In the genomic region with DNA sequence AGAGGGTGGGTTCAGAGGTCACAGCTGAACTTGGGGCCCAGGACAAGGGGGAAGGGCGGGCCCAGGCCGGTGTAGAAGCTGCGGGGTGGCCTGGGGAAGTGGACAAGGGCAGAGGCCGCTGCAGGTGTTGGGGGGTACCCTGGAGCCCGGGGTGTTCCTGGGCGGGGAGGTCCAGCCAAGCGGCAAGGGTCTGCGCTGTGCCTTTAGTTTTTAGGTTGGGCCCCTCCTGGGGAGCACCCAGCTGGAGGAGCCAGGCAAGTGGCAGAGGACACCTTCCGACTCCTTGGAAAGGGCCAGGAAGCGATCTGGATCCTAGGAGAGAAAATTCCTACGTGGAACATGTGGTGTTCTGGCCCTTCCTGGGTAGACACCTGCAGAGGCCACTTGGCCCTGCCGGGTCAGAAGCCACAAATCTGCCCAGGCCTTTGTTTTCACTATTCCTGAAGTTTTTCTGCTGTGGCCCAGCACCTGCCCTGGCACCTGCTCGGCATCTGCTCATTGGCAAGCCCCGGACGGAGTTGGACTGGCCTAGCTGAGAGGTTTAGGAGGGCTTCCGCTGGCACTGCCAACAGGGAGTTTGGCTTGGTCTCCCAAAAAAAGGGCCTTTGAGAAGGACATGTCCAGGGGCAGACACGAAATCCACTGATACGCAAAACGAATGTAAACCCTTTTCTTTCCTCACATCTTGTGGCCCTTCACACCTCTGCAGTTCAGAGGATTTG, we compare ENCODE assay signal across 13 cellular contexts.
DNase-seq lines count a peak whose midpoint lies in the region; ATAC-seq, FAIRE-seq and TF ChIP-seq lines count a peak whose summit lies in the region.
"Had no signal": no experiment of that assay in that cellular context is flagged by ENCODE, and none has a peak within 500 bp of the region (broad histone marks: within the 10 kb centered on the region; RNA-seq: fewer than 3 reads in every experiment).

No MANE protein-coding gene starts in this region.

- intact Hi-C loops in heart right ventricle (cut with DNase I) (no loop called here), left cardiac atrium (cut with DNase I) (no loop called here), upper lobe of right lung (cut with DNase I) (no loop called here)

- TF ChIP-seq CTCF in heart right ventricle (IDR thresholded peaks at IDR 0.05) (no peak), fibroblast of lung (conservative IDR thresholded peaks at IDR 0.05 in 1 of 2, IDR thresholded peaks at IDR 0.05 in 1 of 2; ENCODE audit: low read depth in 1 of 2, low read length in 2 of 2) (no peak), omental fat pad (IDR thresholded peaks at IDR 0.05) (no peak), upper lobe of right lung (IDR thresholded peaks at IDR 0.05) (no peak)

- H4K20me1 ChIP-seq in fibroblast of lung (ENCODE audit: control insufficient read depth, extremely low read depth, insufficient read depth, low read length): no peaks in the 10 kb centered on the region

- DNase-seq in heart right ventricle (no peak), left cardiac atrium (no peak), fibroblast of lung (ENCODE audit: low read depth in 2 of 2) (no peak), omental fat pad (ENCODE audit: low spot score) (no peak), upper lobe of right lung (no peak), urothelium cell line (ENCODE audit: low spot score) (no peak), AML-193 (lab: John Stamatoyannopoulos, UW) (no peak)
- DNase-seq in activated CD4-positive, alpha-beta T cell treated with anti-CD3 and anti-CD28 coated beads for 1 hour: no peak
- DNase-seq: NCI-H1417 treated with DMSO at 0.1 percent for 48 hours, NCI-H524 treated with DMSO at 0.1 percent for 48 hours had no signal

- ATAC-seq in heart right ventricle (peak in 2 of 8 donors; percentile 6 to 15), left cardiac atrium (no peak), omental fat pad (ENCODE audit: low FRiP score) (peak; percentile 23), upper lobe of right lung (peak; percentile 48)
- ATAC-seq: HCT116 had no signal

- peaks cover 0 to 21% (median 11%) of the 10 kb centered on the region in 9 donors for H3K4me1 ChIP-seq in heart right ventricle
- H3K4me1 ChIP-seq in fibroblast of lung (ENCODE audit: control insufficient read depth, extremely low read depth, insufficient read depth, low read length): no peaks in the 10 kb centered on the region
- H3K4me1 ChIP-seq in upper lobe of right lung: peaks cover 12% of the 10 kb centered on the region

- H3K27ac ChIP-seq in heart right ventricle (peak overlapping the region in 4 of 10 donors; percentile 20 to 62 (median 55)), fibroblast of lung (ENCODE audit: insufficient read depth, low read length) (no peak overlapping the region), upper lobe of right lung (peak overlapping the region; percentile 42)
- H3K27ac ChIP-seq: VCaP had no signal

- H3K4me2 ChIP-seq in fibroblast of lung (ENCODE audit: extremely low read depth, insufficient read depth, low read length): peak overlapping the region; percentile 72

- H3K4me3 ChIP-seq in heart right ventricle: peak overlapping the region in 8 of 10 donors; percentile 45 to 58 (median 56)
- H3K4me3 ChIP-seq in fibroblast of lung (replicated peaks in 1 of 4; ENCODE audit: control extremely low read depth in 1 of 4, insufficient read depth in 1 of 4, low read depth in 3 of 4, low read length in 4 of 4): peak overlapping the region in 3 of 4 experiments; percentile 26 to 67 (median 48)
- peak overlapping the region; percentile 60 for H3K4me3 ChIP-seq in upper lobe of right lung

- H3K9me3 ChIP-seq in heart right ventricle (no peaks in the 10 kb centered on the region), fibroblast of lung (ENCODE audit: control insufficient read depth, insufficient read depth, low read depth, low read length) (no peaks in the 10 kb centered on the region), upper lobe of right lung (no peaks in the 10 kb centered on the region)

- H3K27me3 ChIP-seq in heart right ventricle (peaks cover 4 to 99% (median 81%) of the 10 kb centered on the region in 7 donors), fibroblast of lung (ENCODE audit: control insufficient read depth, insufficient read depth, low read length) (peaks cover 8% of the 10 kb centered on the region), upper lobe of right lung (peaks cover 40% of the 10 kb centered on the region)

- H2AFZ ChIP-seq in fibroblast of lung (ENCODE audit: low read length): no peak overlapping the region

- no peaks in the 10 kb centered on the region for H3K79me2 ChIP-seq in fibroblast of lung (ENCODE audit: control insufficient read depth, insufficient read depth, low read length)

- 43 to 63% methylated on average over 19 of the region's 19 CpGs for WGBS in heart right ventricle, 2 donors

- H3K36me3 ChIP-seq in heart right ventricle (no peaks in the 10 kb centered on the region), fibroblast of lung (ENCODE audit: control insufficient read depth, insufficient read depth, low read length) (no peaks in the 10 kb centered on the region), upper lobe of right lung (no peaks in the 10 kb centered on the region)

- no peak for FAIRE-seq in urothelium cell line (lab: Jason Lieb, UNC)
- FAIRE-seq: endothelial cell of umbilical vein had no signal

- H3K9ac ChIP-seq in fibroblast of lung (ENCODE audit: insufficient read depth, low read length): no peak overlapping the region

Comparison
In these comparisons a context has a peak if more than half of its experiments do, and no peak if none do; other contexts are left out.
1. ATAC-seq: peak in omental fat pad (single experiment) and upper lobe of right lung (single experiment); none in left cardiac atrium (0 of 2).
2. Peak in every context shown above with its lines, with median percentiles within 50 percentile points of each other: H3K4me3 ChIP-seq.